In genomic region chr3:39668420-39668819, GRCh38 we compare ENCODE assay signal across 8 cellular contexts.
DNase-seq lines count a peak whose midpoint lies in the region; ATAC-seq, FAIRE-seq and TF ChIP-seq lines count a peak whose summit lies in the region.

No MANE protein-coding gene starts in this region.

- H3K27ac ChIP-seq in keratinocyte (ENCODE audit: control insufficient read depth, insufficient read depth, low read length), result no peak overlapping the region

- H3K9me3 ChIP-seq in adipocyte (ENCODE audit: control insufficient read depth, low read length) (no peaks in the 10 kb centered on the region), keratinocyte (ENCODE audit: control insufficient read depth, low read depth, low read length) (no peaks in the 10 kb centered on the region)

- no peak overlapping the region for H2AFZ ChIP-seq in keratinocyte (ENCODE audit: control insufficient read depth, low read length)

- TF ChIP-seq CTCF in D721Med (IDR thresholded peaks at IDR 0.05; ENCODE audit: insufficient read depth, missing control alignments) (peak; percentile 64), keratinocyte (optimal IDR thresholded peaks at IDR 0.05 in 1 of 3, IDR thresholded peaks at IDR 0.05 in 1 of 3, conservative IDR thresholded peaks at IDR 0.05 in 1 of 3; ENCODE audit: extremely low read depth in 1 of 3, insufficient read depth in 2 of 3, low read length in 3 of 3) (peak; percentile 56 to 73 (median 72))

- H3K4me2 ChIP-seq in keratinocyte (ENCODE audit: control insufficient read depth, extremely low read depth, insufficient read depth, low read depth, low read length), result no peak overlapping the region

- no peaks in the 10 kb centered on the region for H3K4me1 ChIP-seq in adipocyte (ENCODE audit: control insufficient read depth, insufficient read depth, low read length)
- no peaks in the 10 kb centered on the region for H3K4me1 ChIP-seq in keratinocyte (ENCODE audit: control insufficient read depth, extremely low read depth, insufficient read depth, low read length)

- no peaks in the 10 kb centered on the region for H3K27me3 ChIP-seq in adipocyte (replicated peaks; ENCODE audit: control insufficient read depth, insufficient read depth, low read length)
- H3K27me3 ChIP-seq in keratinocyte (ENCODE audit: control insufficient read depth, extremely low read depth, insufficient read depth, low read length), result no peaks in the 10 kb centered on the region

- H3K9ac ChIP-seq in adipocyte (ENCODE audit: low read length) (no peak overlapping the region), keratinocyte (ENCODE audit: control insufficient read depth, extremely low read depth, insufficient read depth, low read length) (no peak overlapping the region)

- dilution Hi-C loops in keratinocyte (cut with MboI; ENCODE audit: extremely low pct_ligation_motif_present, low sequenced_read_pairs), result no loop called here

- H3K4me3 ChIP-seq in adipocyte (ENCODE audit: low read length) (no peak overlapping the region), keratinocyte (ENCODE audit: control insufficient read depth in 2 of 3, extremely low read depth in 1 of 3, insufficient read depth in 2 of 3, low read depth in 1 of 3, low read length in 3 of 3) (no peak overlapping the region)

- H3K36me3 ChIP-seq in adipocyte (ENCODE audit: control insufficient read depth, insufficient read depth, low read length, severe bottlenecking) (no peaks in the 10 kb centered on the region), keratinocyte (ENCODE audit: control insufficient read depth in 2 of 2, extremely low read depth in 1 of 2, insufficient read depth in 2 of 2, low read length in 2 of 2) (no peaks in the 10 kb centered on the region)

- no peaks in the 10 kb centered on the region for H3K79me2 ChIP-seq in keratinocyte (ENCODE audit: control insufficient read depth, insufficient read depth, low read length)

- peak; percentile 60 for FAIRE-seq in D721Med (lab: Jason Lieb, UNC)
- FAIRE-seq in keratinocyte (lab: Jason Lieb, UNC), result peak; percentile 13

- no peaks in the 10 kb centered on the region for H3K9me1 ChIP-seq in keratinocyte (ENCODE audit: control insufficient read depth, extremely low read depth, insufficient read depth, low read length)

- no peak for DNase-seq in D721Med (ENCODE audit: insufficient read length, low spot score)
- peak; percentile 1 for DNase-seq in NCI-H146 treated with DMSO at 0.1 percent for 48 hours (lab: John Stamatoyannopoulos, UW; ENCODE audit: unreplicated experiment)
- DNase-seq in adipocyte (ENCODE audit: low read depth), result peak; percentile 81
- DNase-seq in keratinocyte (ENCODE audit: low read depth, low spot score), result peak; percentile 15
- DNase-seq in activated CD4-positive, alpha-beta T cell treated with anti-CD3 and anti-CD28 coated beads for 48 hours, result no peak
- DNase-seq in cardiac septum (ENCODE audit: low spot score), result no peak

- H4K20me1 ChIP-seq in keratinocyte (ENCODE audit: control insufficient read depth, extremely low read depth, insufficient read depth, low read length), result no peaks in the 10 kb centered on the region

- intact Hi-C loops in cardiac septum (cut with DNase I), result no loop called here

- ATAC-seq in GM21526 (IDR thresholded peaks at IDR 0.05; ENCODE audit: low FRiP score, unreplicated experiment), result peak; percentile 79
- no peak for ATAC-seq in GM21825 (IDR thresholded peaks at IDR 0.05; ENCODE audit: unreplicated experiment)

Comparison
In these comparisons a context has a peak if more than half of its experiments do, and no peak if none do; other contexts are left out.
1. DNase-seq: peak in NCI-H146 treated with DMSO at 0.1 percent for 48 hours (single experiment), adipocyte (single experiment) and keratinocyte (single experiment); none in D721Med (single experiment), activated CD4-positive, alpha-beta T cell treated with anti-CD3 and anti-CD28 coated beads for 48 hours (single experiment) and cardiac septum (single experiment).